In the genomic region with DNA sequence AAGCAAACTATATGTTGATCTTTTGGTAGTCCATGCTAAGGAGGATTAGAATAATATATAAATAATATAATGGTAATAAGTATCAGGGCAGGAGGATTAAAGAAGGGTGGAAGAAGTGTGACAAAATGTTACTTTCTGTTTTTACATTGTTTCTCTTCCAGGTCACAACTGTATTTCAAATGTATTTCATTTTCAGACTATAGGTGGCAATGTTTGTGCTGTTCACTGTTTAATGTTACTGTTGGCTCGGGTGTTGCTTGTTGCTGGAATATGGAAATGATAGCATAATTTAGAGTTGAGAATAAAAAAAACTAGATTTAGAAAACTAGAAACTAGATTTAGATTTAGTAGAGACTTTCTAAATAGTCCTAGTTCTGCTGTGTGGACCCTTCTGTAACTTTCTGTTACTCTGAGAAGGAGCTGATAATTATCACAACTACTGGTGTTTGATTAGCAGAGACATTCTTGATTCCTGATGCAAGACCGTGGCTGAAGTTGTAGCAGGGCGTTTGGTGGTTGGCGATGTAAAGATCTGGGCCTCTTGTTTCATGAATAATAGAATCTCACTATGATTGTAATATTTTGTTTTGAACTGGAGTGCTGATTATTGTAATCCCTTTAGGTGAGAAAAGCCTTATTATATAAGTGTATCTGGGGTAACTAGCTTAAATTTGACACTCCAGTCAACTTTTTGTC, we compare ENCODE assay signal across 8 cellular contexts. TPM values are rescaled to one million over a fixed set of nuclear protein-coding genes. Genes with fewer than 3 reads are reported as not detected.
DNase-seq lines count a peak whose midpoint lies in the region; ATAC-seq and TF ChIP-seq lines count a peak whose summit lies in the region.

No MANE protein-coding gene starts in this region.

- TF ChIP-seq CTCF in HFFc6 (IDR thresholded peaks at IDR 0.05) (peak; percentile 60), gastrocnemius medialis (IDR thresholded peaks at IDR 0.05 in 4 of 5, conservative IDR thresholded peaks at IDR 0.05 in 1 of 5) (no peak)

- no peak overlapping the region for H3K27ac ChIP-seq in gastrocnemius medialis

- peak; percentile 26 for DNase-seq in G401 (ENCODE audit: low spot score)
- DNase-seq in HFFc6: peak; percentile 9
- DNase-seq in SK-MEL-5 (ENCODE audit: low read depth, low spot score): peak; percentile 58
- DNase-seq in kidney glomerular epithelial cell (lab: John Stamatoyannopoulos, UW): peak; percentile 65
- no peak for DNase-seq in gastrocnemius medialis
- DNase-seq in GM19240 (ENCODE audit: insufficient read length, low spot score): no peak
- DNase-seq in OCI-M2 (lab: John Stamatoyannopoulos, UW; ENCODE audit: unreplicated experiment): no peak

- no peak for TF ChIP-seq POLR2A in gastrocnemius medialis (IDR thresholded peaks at IDR 0.05)

- no peaks in the 10 kb centered on the region for H3K36me3 ChIP-seq in gastrocnemius medialis

- no peak overlapping the region for H3K4me3 ChIP-seq in gastrocnemius medialis

- intact Hi-C loops in gastrocnemius medialis (cut with DNase I; ENCODE audit: low total_unique reads): no loop called here

- H3K9me3 Mint-ChIP-seq in HFFc6: no peaks in the 10 kb centered on the region

- no peak for ATAC-seq in gastrocnemius medialis
- no peak for ATAC-seq in GM19035 (IDR thresholded peaks at IDR 0.05; ENCODE audit: unreplicated experiment)

- no peaks in the 10 kb centered on the region for H3K36me3 Mint-ChIP-seq in HFFc6 (ENCODE audit: low read depth)

- H3K27ac Mint-ChIP-seq in HFFc6: no peak overlapping the region

- in situ Hi-C loops in G401 (cut with HindIII; ENCODE audit: low sequenced_read_pairs) (no loop called here), SK-MEL-5 (cut with HindIII; ENCODE audit: low pct_unique_long_range_greater_than_20kb, low sequenced_read_pairs) (no loop called here), gastrocnemius medialis (cut with MboI; ENCODE audit: low sequenced_read_pairs in 4 of 4) (no loop called here)

- no peaks in the 10 kb centered on the region for H3K9me3 ChIP-seq in gastrocnemius medialis

- peaks cover 8% of the 10 kb centered on the region for H3K4me1 Mint-ChIP-seq in HFFc6 (ENCODE audit: low read depth)

- peaks cover 19% of the 10 kb centered on the region for H3K27me3 Mint-ChIP-seq in HFFc6 (ENCODE audit: insufficient read depth)

- no peaks in the 10 kb centered on the region for H3K27me3 ChIP-seq in gastrocnemius medialis

- no peak overlapping the region for H3K4me3 Mint-ChIP-seq in HFFc6

- H3K4me1 ChIP-seq in gastrocnemius medialis: no peaks in the 10 kb centered on the region

RNA-seq across cellular contexts. Expression of a gene that starts 7.9 kb away (rescaled TPM):
- 0.37 TPM in 1 of 2 replicates, not detected in the other for total RNA-seq in G401 (2014; rRNA removed; shearing (Covaris generic))
- total RNA-seq in HFFc6 (2021; fragmentation: NEBNext Ultra II Directional; extraction: Animal tissue kit (Norgen Biotek cat#: 25700)): 10 to 100 TPM; 11.2 to 28.1 (median 15.7) TPM
- 205 and 215 TPM in 2 replicates for total RNA-seq in SK-MEL-5 (2014; rRNA removed; shearing (Covaris generic))
- polyA plus RNA-seq in SK-MEL-5 (2015; cell fraction: cytosol; rRNA removed): 195 and 200 TPM in 2 replicates
- polyA plus RNA-seq in SK-MEL-5 (2015; cell fraction: nucleus; rRNA removed): 264 and 280 TPM in 2 replicates
- 10 to 100 TPM; 27.4 to 81.5 (median 51.5) TPM for total RNA-seq in gastrocnemius medialis

Comparison
In these comparisons a context has a peak if more than half of its experiments do, and no peak if none do; other contexts are left out.
1. DNase-seq: peak in G401 (single experiment), HFFc6 (single experiment), SK-MEL-5 (single experiment) and kidney glomerular epithelial cell (single experiment); none in gastrocnemius medialis (0 of 2), GM19240 (single experiment) and OCI-M2 (single experiment).